Comparison of ENCODE assay signal across 14 cellular contexts in the genomic region with DNA sequence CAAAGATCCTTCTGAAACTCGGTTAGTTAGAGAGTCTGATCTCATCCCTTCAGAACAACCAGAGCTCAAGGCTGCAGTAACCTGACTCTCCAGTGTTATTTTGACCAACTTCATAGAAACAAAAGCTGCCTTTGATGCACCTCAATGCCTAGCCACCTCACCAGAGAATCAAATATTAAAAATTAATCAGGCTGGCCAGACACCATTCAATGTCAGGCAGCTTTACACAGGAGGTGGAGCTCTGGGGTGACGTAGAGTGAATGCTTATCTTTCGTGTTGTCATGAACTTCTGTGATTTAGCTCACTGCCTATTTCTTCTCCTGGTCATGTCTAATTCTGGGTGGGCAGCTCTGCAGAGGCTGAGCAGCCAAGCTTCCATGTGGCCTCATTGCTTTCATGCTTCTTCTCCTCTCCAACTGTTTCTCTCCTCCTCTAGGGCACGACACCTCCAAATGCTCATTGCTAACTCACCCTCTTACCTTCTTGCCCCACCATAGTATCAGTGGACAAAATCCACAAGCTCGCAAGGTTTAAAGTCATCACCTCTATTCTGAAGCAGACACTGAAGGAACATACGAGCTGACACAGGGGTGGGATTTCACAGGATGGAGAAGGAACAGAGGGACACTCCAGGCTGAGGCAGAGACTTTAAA. TPM values are rescaled to one million over a fixed set of nuclear protein-coding genes. Genes with fewer than 3 reads are reported as not detected.
DNase-seq lines count a peak whose midpoint lies in the region; ATAC-seq and TF ChIP-seq lines count a peak whose summit lies in the region.
"Had no signal": no experiment of that assay in that cellular context is flagged by ENCODE, and none has a peak within 500 bp of the region (broad histone marks: within the 10 kb centered on the region; RNA-seq: fewer than 3 reads in every experiment).

No MANE protein-coding gene starts in this region.

- no peak overlapping the region for H3K27ac ChIP-seq in CD8-positive, alpha-beta T cell (ENCODE audit: low read depth, low read length)
- H3K27ac ChIP-seq in PC-3 (ENCODE audit: low read length) (no peak overlapping the region), cingulate gyrus (ENCODE audit: low read depth, low read length) (peak overlapping the region; percentile 11), mesenchymal stem cell (ENCODE audit: low read length, poor library complexity, severe bottlenecking) (no peak overlapping the region), RWPE1 (no peak overlapping the region)
- peak overlapping the region; percentile 35 for H3K27ac ChIP-seq in naive thymus-derived CD4-positive, alpha-beta T cell (ENCODE audit: low read depth, low read length)
- H3K27ac ChIP-seq: HL-60, KMS-11, SJCRH30 had no signal

- H4K8ac ChIP-seq in mesenchymal stem cell (ENCODE audit: low read length), result no peak overlapping the region

- peaks cover 72% of the 10 kb centered on the region for H3K79me2 ChIP-seq in PC-3 (ENCODE audit: low read length)

- peaks cover 91% of the 10 kb centered on the region for H3K4me1 ChIP-seq in CD8-positive, alpha-beta T cell (ENCODE audit: insufficient read depth, low read length)
- H3K4me1 ChIP-seq in PC-3 (ENCODE audit: insufficient read depth, low read length) (peaks cover 13% of the 10 kb centered on the region), mesenchymal stem cell (ENCODE audit: control insufficient read depth, insufficient read depth, low read depth, low read length) (peaks cover 2% of the 10 kb centered on the region), BE2C (peaks cover 5% of the 10 kb centered on the region)
- H3K4me1 ChIP-seq in naive thymus-derived CD4-positive, alpha-beta T cell (ENCODE audit: control insufficient read depth in 2 of 2, insufficient read depth in 2 of 2, low read length in 2 of 2), result peaks cover 22 to 56% of the 10 kb centered on the region in 2 donors
- H3K4me1 ChIP-seq: SJCRH30 had no signal

- 98% methylated on average over 6 of the region's 6 CpGs for WGBS in mesenchymal stem cell

- TF ChIP-seq CTCF in CD8-positive, alpha-beta T cell (IDR thresholded peaks at IDR 0.05), result no peak
- TF ChIP-seq CTCF in PC-3 (conservative IDR thresholded peaks at IDR 0.05; ENCODE audit: low read depth, low read length) (no peak), BE2C (IDR thresholded peaks at IDR 0.05; ENCODE audit: low read depth, low read length) (no peak), RWPE1 (conservative IDR thresholded peaks at IDR 0.05; ENCODE audit: low read depth) (no peak)

- H3K18ac ChIP-seq in mesenchymal stem cell (ENCODE audit: low read depth in 1 of 2, low read length in 2 of 2), result no peak overlapping the region

- no peak overlapping the region for H2AFZ ChIP-seq in PC-3 (ENCODE audit: low read length)
- H2AFZ ChIP-seq in mesenchymal stem cell (ENCODE audit: low read depth, low read length), result no peak overlapping the region

- H3K4me2 ChIP-seq in PC-3 (ENCODE audit: low read length) (no peak overlapping the region), mesenchymal stem cell (ENCODE audit: low read length, poor library complexity, severe bottlenecking) (no peak overlapping the region)
- H3K4me2 ChIP-seq: KMS-11 had no signal

- no peak overlapping the region for H4K91ac ChIP-seq in mesenchymal stem cell (ENCODE audit: low read length)

- H2BK15ac ChIP-seq in mesenchymal stem cell (ENCODE audit: low read depth, poor library complexity, severe bottlenecking), result no peak overlapping the region

- H2BK12ac ChIP-seq in mesenchymal stem cell (ENCODE audit: low read length in 2 of 2), result no peak overlapping the region

- peaks cover 66% of the 10 kb centered on the region for H3K36me3 Mint-ChIP-seq in CD8-positive, alpha-beta T cell
- peaks cover 23 to 57% (median 37%) of the 10 kb centered on the region in 5 donors for H3K36me3 Mint-ChIP-seq in naive thymus-derived CD4-positive, alpha-beta T cell

- no peak for ATAC-seq in CD8-positive, alpha-beta T cell
- ATAC-seq in PC-3, result peak; percentile 20; the same call in 1 of the 2 replicates
- no peak for ATAC-seq in naive thymus-derived CD4-positive, alpha-beta T cell
- no peak for ATAC-seq in HG02973 (IDR thresholded peaks at IDR 0.05; ENCODE audit: unreplicated experiment)

- BruUV-seq in PC-3 (replicated peaks; lab: Mats Ljungman, UMichigan), result no TSS peak

- no peaks in the 10 kb centered on the region for H3K27me3 ChIP-seq in CD8-positive, alpha-beta T cell (ENCODE audit: insufficient read depth, low read length)
- H3K27me3 ChIP-seq in PC-3 (ENCODE audit: low read length) (no peaks in the 10 kb centered on the region), mesenchymal stem cell (ENCODE audit: control insufficient read depth in 1 of 2, insufficient read depth in 1 of 2, low read length in 2 of 2) (no peaks in the 10 kb centered on the region), BE2C (no peaks in the 10 kb centered on the region)
- H3K27me3 ChIP-seq in naive thymus-derived CD4-positive, alpha-beta T cell (ENCODE audit: control insufficient read depth in 2 of 2, insufficient read depth in 2 of 2, low read length in 2 of 2), result no peaks in the 10 kb centered on the region
- H3K27me3 ChIP-seq: SJCRH30 had no signal

- H3K79me1 ChIP-seq in mesenchymal stem cell (replicated peaks; ENCODE audit: low read length, poor library complexity, severe bottlenecking), result peaks cover 27% of the 10 kb centered on the region

- H3K4ac ChIP-seq in mesenchymal stem cell (ENCODE audit: low read depth in 1 of 2, low read length in 2 of 2), result no peak overlapping the region

- peaks cover 8% of the 10 kb centered on the region for H3K9me3 Mint-ChIP-seq in CD8-positive, alpha-beta T cell
- H3K9me3 Mint-ChIP-seq in naive thymus-derived CD4-positive, alpha-beta T cell, result peaks cover 0 to 10% (median 7%) of the 10 kb centered on the region in 11 donors

- no peak overlapping the region for H3K23ac ChIP-seq in mesenchymal stem cell (ENCODE audit: low read length in 2 of 2)

- no peaks in the 10 kb centered on the region for H3K27me3 Mint-ChIP-seq in CD8-positive, alpha-beta T cell (ENCODE audit: low read depth)
- no peaks in the 10 kb centered on the region for H3K27me3 Mint-ChIP-seq in naive thymus-derived CD4-positive, alpha-beta T cell

- peak overlapping the region; percentile 82 for H3K27ac Mint-ChIP-seq in CD8-positive, alpha-beta T cell
- H3K27ac Mint-ChIP-seq in naive thymus-derived CD4-positive, alpha-beta T cell, result peak overlapping the region in 8 of 9 donors; percentile 37 to 93 (median 86)

- no peaks in the 10 kb centered on the region for H3K9me2 ChIP-seq in PC-3 (replicated peaks; ENCODE audit: low read length)

- DNase-seq in CD8-positive, alpha-beta T cell, result no peak
- DNase-seq in PC-3, result no peak
- no peak for DNase-seq in naive thymus-derived CD4-positive, alpha-beta T cell
- no peak for DNase-seq in mesenchymal stem cell
- DNase-seq in BE2C, result no peak
- DNase-seq in RWPE1 (ENCODE audit: low spot score), result no peak
- DNase-seq: activated CD4-positive, alpha-beta T cell treated with anti-CD3 and anti-CD28 coated beads, Interleukin-2, amount 50 U/mL, for 48 hours; NCI-H1417 treated with DMSO at 0.1 percent for 48 hours; stimulated activated CD4-positive, alpha-beta T cell treated with anti-CD3 and anti-CD28 coated beads, Interleukin-15, amount 100 ng/mL, for 24 hours had no signal

- no peak overlapping the region for H3K14ac ChIP-seq in mesenchymal stem cell (ENCODE audit: low read length in 2 of 2)

- intact Hi-C loops in CD8-positive, alpha-beta T cell (cut with DNase I, micrococcal nuclease), result loop anchor here in 1 of 2 experiments (2.0 to 5.0 kb wide), 2 partner anchors 13 to 38 kb away; partner anchors contain the start of gene AAK1
- intact Hi-C loops in PC-3 (cut with micrococcal nuclease), result no loop called here
- intact Hi-C loops in naive thymus-derived CD4-positive, alpha-beta T cell (cut with micrococcal nuclease), result loop anchor here in 1 of 2 donors (5.0 kb wide), 1 partner anchor 37 kb away; no protein-coding TSS in a partner anchor

- H3K4me3 ChIP-seq in CD8-positive, alpha-beta T cell (ENCODE audit: low read depth, low read length), result no peak overlapping the region
- H3K4me3 ChIP-seq in PC-3 (ENCODE audit: low read length) (no peak overlapping the region), mesenchymal stem cell (ENCODE audit: insufficient read depth in 1 of 2, low read depth in 1 of 2, low read length in 2 of 2) (no peak overlapping the region), BE2C (ENCODE audit: low read depth, low read length) (no peak overlapping the region)
- no peak overlapping the region for H3K4me3 ChIP-seq in naive thymus-derived CD4-positive, alpha-beta T cell (ENCODE audit: low read length)
- H3K4me3 ChIP-seq: SJCRH30 had no signal

- H3F3A ChIP-seq in PC-3 (ENCODE audit: low read length, unreplicated experiment), result no peaks in the 10 kb centered on the region

- no peaks in the 10 kb centered on the region for H3K9me3 ChIP-seq in CD8-positive, alpha-beta T cell (ENCODE audit: low read length)
- H3K9me3 ChIP-seq in PC-3 (ENCODE audit: low read length) (no peaks in the 10 kb centered on the region), mesenchymal stem cell (ENCODE audit: control insufficient read depth, low read length) (peaks cover 4% of the 10 kb centered on the region), BE2C (no peaks in the 10 kb centered on the region)
- no peaks in the 10 kb centered on the region for H3K9me3 ChIP-seq in naive thymus-derived CD4-positive, alpha-beta T cell (ENCODE audit: control insufficient read depth in 2 of 3, low read length in 3 of 3)
- H3K9me3 ChIP-seq: SJCRH30 had no signal

- no peak overlapping the region for H2AK5ac ChIP-seq in mesenchymal stem cell (ENCODE audit: low read length, severe bottlenecking)

- peaks cover 91% of the 10 kb centered on the region for H3K4me1 Mint-ChIP-seq in CD8-positive, alpha-beta T cell (ENCODE audit: low read depth)
- peaks cover 72 to 98% (median 95%) of the 10 kb centered on the region in 7 donors for H3K4me1 Mint-ChIP-seq in naive thymus-derived CD4-positive, alpha-beta T cell

- POLR2A ChIA-PET in CD8-positive, alpha-beta T cell (lab: Charles Lee), result interaction anchor here (1.3 to 2.1 kb wide), 4 partner anchors 9 to 42 kb away, joined by 3 to 6 read pairs (median 4); no protein-coding TSS in a partner anchor
- POLR2A ChIA-PET in PC-3 (lab: Charles Lee; ENCODE audit: unreplicated experiment), result interaction anchor here (0.6 kb wide), 1 partner anchor 37 kb away, joined by 3 read pairs; no protein-coding TSS in a partner anchor
- POLR2A ChIA-PET in naive thymus-derived CD4-positive, alpha-beta T cell (lab: Charles Lee), result interaction anchor here (0.7 to 1.2 kb wide), 5 partner anchors 9 to 35 kb away, joined by 3 to 4 read pairs (median 3); no protein-coding TSS in a partner anchor
- POLR2A ChIA-PET in RWPE1 (lab: Yijun Ruan, JAX; ENCODE audit: low non-redundant PET), result no interaction called here

- H3K9ac ChIP-seq in PC-3 (ENCODE audit: low read length), result no peak overlapping the region
- H3K9ac ChIP-seq in mesenchymal stem cell (ENCODE audit: low read length), result no peak overlapping the region
- H3K9ac ChIP-seq: KMS-11 had no signal

- H2BK120ac ChIP-seq in mesenchymal stem cell (ENCODE audit: low read depth, low read length), result no peak overlapping the region

- H3K4me3 Mint-ChIP-seq in CD8-positive, alpha-beta T cell, result no peak overlapping the region
- H3K4me3 Mint-ChIP-seq in naive thymus-derived CD4-positive, alpha-beta T cell, result peak overlapping the region in 7 of 10 donors; percentile 34 to 61 (median 44)

- peaks cover 3% of the 10 kb centered on the region for H3K36me3 ChIP-seq in CD8-positive, alpha-beta T cell (ENCODE audit: insufficient read depth, low read length)
- H3K36me3 ChIP-seq in PC-3 (ENCODE audit: low read depth, low read length) (no peaks in the 10 kb centered on the region), mesenchymal stem cell (ENCODE audit: control insufficient read depth in 1 of 2, insufficient read depth in 2 of 2, low read depth in 1 of 2, low read length in 2 of 2) (peaks cover 0 to 13% of the 10 kb centered on the region in 2 experiments), BE2C (no peaks in the 10 kb centered on the region)
- peaks cover 0 to 12% (median 4%) of the 10 kb centered on the region in 3 experiments for H3K36me3 ChIP-seq in naive thymus-derived CD4-positive, alpha-beta T cell (ENCODE audit: control insufficient read depth in 2 of 3, insufficient read depth in 3 of 3, low read length in 3 of 3)

- CTCF ChIA-PET in CD8-positive, alpha-beta T cell (lab: Charles Lee), result interaction anchor here (0.8 to 2.2 kb wide), 9 partner anchors 9 to 1268 kb away, joined by 3 to 15 read pairs (median 3); no protein-coding TSS in a partner anchor
- CTCF ChIA-PET in PC-3 (lab: Charles Lee), result no interaction called here
- CTCF ChIA-PET in naive thymus-derived CD4-positive, alpha-beta T cell (lab: Charles Lee), result interaction anchor here (0.7 to 1.3 kb wide), 8 partner anchors 20 to 121 kb away, joined by 3 to 5 read pairs (median 4); no protein-coding TSS in a partner anchor
- CTCF ChIA-PET in RWPE1 (lab: Yijun Ruan, JAX), result interaction anchor here (0.5 to 1.1 kb wide), 2 partner anchors 13 to 14 kb away, joined by 3 to 4 read pairs; no protein-coding TSS in a partner anchor

- H2BK5ac ChIP-seq in mesenchymal stem cell (ENCODE audit: low read depth, low read length, poor library complexity, severe bottlenecking), result no peak overlapping the region

- H4K20me1 ChIP-seq in PC-3 (ENCODE audit: low read length), result no peaks in the 10 kb centered on the region

RNA-seq across cellular contexts. Expression of gene AAK1, which starts 39.4 kb away (rescaled TPM):
- 100 to 1,000 TPM; 156 to 174 TPM for total RNA-seq in CD8-positive, alpha-beta T cell
- total RNA-seq in PC-3 (2014; rRNA removed), result 46.8 and 47.9 TPM in 2 replicates
- total RNA-seq in naive thymus-derived CD4-positive, alpha-beta T cell, result 100 to 1,000 TPM; 114 to 253 (median 218) TPM
- polyA plus RNA-seq in naive thymus-derived CD4-positive, alpha-beta T cell, result 10 to 100 TPM; 71.5 to 84.6 TPM
- polyA plus RNA-seq in mesenchymal stem cell (2013, experiment 1 of 2), result 54.5 TPM
- 49.2 TPM for polyA plus RNA-seq in mesenchymal stem cell (2013, experiment 2 of 2)
- 11.6 TPM for polyA plus RNA-seq in BE2C (2012; ENCODE audit: insufficient read depth, insufficient read length, low read depth)

Comparison
In these comparisons a context has a peak if more than half of its experiments do, and no peak if none do; other contexts are left out.
1. H3K27ac ChIP-seq: peak in cingulate gyrus (single experiment) and naive thymus-derived CD4-positive, alpha-beta T cell (single experiment); none in CD8-positive, alpha-beta T cell (single experiment), PC-3 (single experiment), mesenchymal stem cell (single experiment) and RWPE1 (single experiment).